In genomic region chr1:211133393-211133840, GRCh38 we compare ENCODE assay signal across 9 cellular contexts. TPM values are rescaled to one million over a fixed set of nuclear protein-coding genes. Genes with fewer than 3 reads are reported as not detected.
DNase-seq lines count a peak whose midpoint lies in the region; ATAC-seq and TF ChIP-seq lines count a peak whose summit lies in the region.
"Had no signal": no experiment of that assay in that cellular context is flagged by ENCODE, and none has a peak within 500 bp of the region (broad histone marks: within the 10 kb centered on the region; RNA-seq: fewer than 3 reads in every experiment).

No MANE protein-coding gene starts in this region.

- peaks cover 22% of the 10 kb centered on the region for H3K27me3 ChIP-seq in H7 (ENCODE audit: control insufficient read depth, insufficient read depth, low read length)
- H3K27me3 ChIP-seq in effector memory CD4-positive, alpha-beta T cell (replicated peaks; ENCODE audit: control insufficient read depth, insufficient read depth, low read length, poor library complexity, severe bottlenecking) = peaks cover 11% of the 10 kb centered on the region
- H3K27me3 ChIP-seq in thyroid gland = no peaks in the 10 kb centered on the region

- H3K27ac ChIP-seq in effector memory CD4-positive, alpha-beta T cell (ENCODE audit: insufficient read depth, low read length, poor library complexity, severe bottlenecking) = no peak overlapping the region
- H3K27ac ChIP-seq in thyroid gland = no peak overlapping the region

- TF ChIP-seq CTCF in mesothelial cell of epicardium (IDR thresholded peaks at IDR 0.05; ENCODE audit: unreplicated experiment) (no peak), thyroid gland (IDR thresholded peaks at IDR 0.05) (no peak)

- intact Hi-C loops in thyroid gland (cut with DNase I) = loop anchor here (5.0 to 10.0 kb wide), 2 partner anchors 549 to 726 kb away; no protein-coding TSS in a partner anchor

- H3K9me3 Mint-ChIP-seq in mesothelial cell of epicardium = no peaks in the 10 kb centered on the region

- ATAC-seq in SK-N-SH treated with all-trans-retinoic acid at 6 μM for 48 hours (peak; percentile 48), GM18517 (IDR thresholded peaks at IDR 0.05; ENCODE audit: unreplicated experiment) (no peak)

- H3K9me3 ChIP-seq in effector memory CD4-positive, alpha-beta T cell (ENCODE audit: control insufficient read depth, low read length) = no peaks in the 10 kb centered on the region
- H3K9me3 ChIP-seq in thyroid gland = no peaks in the 10 kb centered on the region

- DNase-seq in AG20443 (ENCODE audit: low spot score) = peak; percentile 29
- DNase-seq in H7 = peak; percentile 72
- DNase-seq in effector memory CD4-positive, alpha-beta T cell = no peak
- no peak for DNase-seq in mesothelial cell of epicardium (ENCODE audit: low spot score in 2 of 2, unreplicated experiment in 2 of 2)
- DNase-seq in thyroid gland = peak; percentile 10 to 19
- DNase-seq in kidney glomerular epithelial cell (lab: John Stamatoyannopoulos, UW) = no peak

- WGBS in thyroid gland, 2 donors = 2% methylated on average over 15 to 18 of the region's 32 CpGs

- H3K27ac Mint-ChIP-seq in mesothelial cell of epicardium = no peak overlapping the region

- H3K4me1 ChIP-seq in effector memory CD4-positive, alpha-beta T cell (ENCODE audit: control insufficient read depth, insufficient read depth, low read length, poor library complexity, severe bottlenecking) = peaks cover 8% of the 10 kb centered on the region
- H3K4me1 ChIP-seq in thyroid gland = peaks cover 6 to 10% of the 10 kb centered on the region in 2 donors

- peaks cover 4% of the 10 kb centered on the region for H3K4me1 Mint-ChIP-seq in mesothelial cell of epicardium

- peak overlapping the region; percentile 62 for H3K4me3 Mint-ChIP-seq in mesothelial cell of epicardium

- no peaks in the 10 kb centered on the region for H3K36me3 Mint-ChIP-seq in mesothelial cell of epicardium

- peak overlapping the region; percentile 49 for H3K4me3 ChIP-seq in H7 (ENCODE audit: insufficient read depth, low read depth, low read length)
- H3K4me3 ChIP-seq in effector memory CD4-positive, alpha-beta T cell (ENCODE audit: insufficient read depth, low read depth, low read length, poor library complexity, severe bottlenecking) = peak overlapping the region; percentile 56
- H3K4me3 ChIP-seq in thyroid gland (replicated peaks in 1 of 3) = peak overlapping the region in 2 of 3 donors; percentile 5 to 16

- H3K27me3 Mint-ChIP-seq in mesothelial cell of epicardium (ENCODE audit: low read depth) = peaks cover 64% of the 10 kb centered on the region

- H3K36me3 ChIP-seq in H7 (replicated peaks; ENCODE audit: control insufficient read depth, insufficient read depth, low read length) (no peaks in the 10 kb centered on the region), thyroid gland (no peaks in the 10 kb centered on the region)
- H3K36me3 ChIP-seq in effector memory CD4-positive, alpha-beta T cell (ENCODE audit: control insufficient read depth, insufficient read depth, low read length) = no peaks in the 10 kb centered on the region

- TF ChIP-seq POLR2A in thyroid gland (IDR thresholded peaks at IDR 0.05) = no peak

TF ChIP-seq in SK-N-SH treated with all-trans-retinoic acid at 6 μM for 48 hours, 23 proteins besides CTCF, POLR2A, EP300 and RAD21:
- TF ChIP-seq BACH2 (CRISPR knock-in tag; IDR thresholded peaks at IDR 0.05; ENCODE audit: borderline replicate concordance) (no peak), ZNF565 (CRISPR knock-in tag; conservative IDR thresholded peaks at IDR 0.05; ENCODE audit: low read depth) (no peak), CSRNP3 (CRISPR knock-in tag; IDR thresholded peaks at IDR 0.05) (no peak), CSDC2 (CRISPR knock-in tag; IDR thresholded peaks at IDR 0.05) (no peak), CREB5 (CRISPR knock-in tag; IDR thresholded peaks at IDR 0.05; ENCODE audit: low read depth) (no peak), ZC3H10 (CRISPR knock-in tag; IDR thresholded peaks at IDR 0.05) (no peak), RARB (CRISPR knock-in tag; IDR thresholded peaks at IDR 0.05) (no peak)

RNA-seq across cellular contexts. Expression of gene KCNH1, which starts 0.5 kb away (rescaled TPM):
- total RNA-seq in H7 (2014; rRNA removed; shearing (Covaris generic)) = 0.07 TPM in 1 of 2 replicates, not detected in the other
- 0.04 to 0.34 TPM (median 0.29 TPM) in 3 replicates for total RNA-seq in mesothelial cell of epicardium
- total RNA-seq in thyroid gland = 1 to 10 TPM in 2 of 4 donors, not detected in 2; 1.3 TPM
- total RNA-seq: lung microvascular endothelial cell had no signal

Comparison
In these comparisons a context has a peak if more than half of its experiments do, and no peak if none do; other contexts are left out.
1. DNase-seq: peak in AG20443 (single experiment), H7 (single experiment) and thyroid gland (2 of 2); none in effector memory CD4-positive, alpha-beta T cell (0 of 3), mesothelial cell of epicardium (0 of 2) and kidney glomerular epithelial cell (single experiment).
2. Peak in every context shown above with its lines, with median percentiles within 50 percentile points of each other: H3K4me3 ChIP-seq.